8 cellular contexts compared by ENCODE assay signal in the genomic region with DNA sequence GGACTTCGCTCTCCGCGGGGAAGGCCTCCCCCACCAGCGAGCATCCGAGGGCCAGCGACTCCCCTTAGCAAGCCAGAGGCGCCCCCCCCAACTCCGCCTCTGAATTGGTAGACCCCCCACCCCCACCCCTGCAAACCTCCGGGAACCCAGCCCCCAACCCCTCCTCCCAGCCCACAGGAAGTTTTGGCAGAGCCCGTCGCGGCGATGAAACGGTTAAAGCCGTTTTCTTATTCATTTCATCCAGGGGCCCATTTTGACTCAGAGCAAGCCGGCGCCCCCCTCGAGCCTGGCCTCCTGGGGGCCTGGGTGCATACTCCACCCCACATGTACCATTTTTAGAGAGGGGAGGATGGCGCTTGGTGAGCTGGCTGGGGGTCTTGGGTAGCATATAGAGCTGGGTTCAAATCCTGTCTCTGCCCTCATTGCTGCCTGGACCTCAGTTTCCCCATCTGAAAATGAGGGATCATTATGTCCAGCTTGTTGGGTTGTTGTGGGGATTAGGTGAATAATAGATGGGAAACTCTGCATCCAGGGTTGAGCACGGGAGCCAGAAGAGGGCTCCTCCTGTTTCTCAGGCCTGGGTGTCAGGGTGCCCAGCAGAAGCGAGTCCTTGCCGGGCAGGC. TPM values are rescaled to one million over a fixed set of nuclear protein-coding genes. Genes with fewer than 3 reads are reported as not detected.
DNase-seq lines count a peak whose midpoint lies in the region; ATAC-seq, FAIRE-seq and TF ChIP-seq lines count a peak whose summit lies in the region.

No MANE protein-coding gene starts in this region.

- peak; percentile 23 to 34 for ATAC-seq in activated T-cell treated with anti-CD3 and anti-CD28 coated beads, Interleukin-2, amount 50 U/mL, for 4 hours
- no peak for ATAC-seq in HG03280 (IDR thresholded peaks at IDR 0.05; ENCODE audit: unreplicated experiment)

- no peak for TF ChIP-seq POLR2A in H54 (IDR thresholded peaks at IDR 0.05; ENCODE audit: low read depth, low read length)

- no peaks in the 10 kb centered on the region for H3K9me3 Mint-ChIP-seq in activated T-cell treated with anti-CD3 and anti-CD28 coated beads, Interleukin-2, amount 50 U/mL, for 4 hours

- FAIRE-seq in H54 (lab: Jason Lieb, UNC), result no peak

- DNase-seq in NCI-H2227 (lab: John Stamatoyannopoulos, UW; ENCODE audit: unreplicated experiment) (peak; percentile 39), NCI-H2227 treated with DMSO at 0.1 percent for 48 hours (lab: John Stamatoyannopoulos, UW) (no peak), iPS DF 6.9 (ENCODE audit: low read depth, low spot score) (no peak), NCI-H1417 treated with DMSO at 0.1 percent for 48 hours (lab: John Stamatoyannopoulos, UW) (no peak), H54 (ENCODE audit: insufficient read length, low spot score) (no peak)
- DNase-seq in activated T-cell treated with anti-CD3 and anti-CD28 coated beads, Interleukin-2, amount 50 U/mL, for 4 hours, result no peak
- peak; percentile 59 for DNase-seq in stimulated activated CD4-positive, alpha-beta T cell treated with anti-CD3 and anti-CD28 coated beads, Interleukin-4, amount 100 ng/mL, for 24 hours

- WGBS in iPS DF 6.9 (ENCODE audit: insufficient coverage, insufficient read length), result no CpG with 5 or more reads among the region's 22 CpGs

- no peaks in the 10 kb centered on the region for H3K27me3 Mint-ChIP-seq in activated T-cell treated with anti-CD3 and anti-CD28 coated beads, Interleukin-2, amount 50 U/mL, for 4 hours (ENCODE audit: low read depth)

- H3K4me3 Mint-ChIP-seq in activated T-cell treated with anti-CD3 and anti-CD28 coated beads, Interleukin-2, amount 50 U/mL, for 4 hours, result peak overlapping the region; percentile 67

- no peak overlapping the region for H3K27ac ChIP-seq in iPS DF 6.9 (ENCODE audit: low read length)

- H3K4me1 ChIP-seq in iPS DF 6.9 (ENCODE audit: control insufficient read depth, insufficient read depth, low read length), result peaks cover 13% of the 10 kb centered on the region

- H3K9me3 ChIP-seq in iPS DF 6.9 (ENCODE audit: control insufficient read depth, insufficient read depth, low read length), result no peaks in the 10 kb centered on the region

- H3K36me3 Mint-ChIP-seq in activated T-cell treated with anti-CD3 and anti-CD28 coated beads, Interleukin-2, amount 50 U/mL, for 4 hours (ENCODE audit: insufficient read depth), result no peaks in the 10 kb centered on the region

- H3K36me3 ChIP-seq in iPS DF 6.9 (ENCODE audit: control insufficient read depth, insufficient read depth, low read length), result no peaks in the 10 kb centered on the region; the same call in 1 of the 2 replicates

- no peaks in the 10 kb centered on the region for H3K27me3 ChIP-seq in iPS DF 6.9 (ENCODE audit: control insufficient read depth, insufficient read depth, low read length)

- H3K4me1 Mint-ChIP-seq in activated T-cell treated with anti-CD3 and anti-CD28 coated beads, Interleukin-2, amount 50 U/mL, for 4 hours (ENCODE audit: low read depth), result peaks cover 38% of the 10 kb centered on the region

- H3K4me3 ChIP-seq in iPS DF 6.9 (ENCODE audit: low read length), result peak overlapping the region; percentile 43; the same call in 1 of the 2 replicates

RNA-seq across cellular contexts. Expression of a gene that starts 7.9 kb away (rescaled TPM):
- total RNA-seq in activated T-cell treated with anti-CD3 and anti-CD28 coated beads, Interleukin-2, amount 50 U/mL, for 4 hours, result 100 to 1,000 TPM; 261 to 295 (median 287) TPM

RNA-seq across cellular contexts. Expression of a gene that starts 8.0 kb away (rescaled TPM):
- total RNA-seq in activated T-cell treated with anti-CD3 and anti-CD28 coated beads, Interleukin-2, amount 50 U/mL, for 4 hours, result 1 to 10 TPM; 5.9 to 8.4 (median 6.0) TPM

RNA-seq across cellular contexts. Expression of a gene that starts 18.3 kb away (rescaled TPM):
- total RNA-seq in activated T-cell treated with anti-CD3 and anti-CD28 coated beads, Interleukin-2, amount 50 U/mL, for 4 hours, result 100 to 1,000 TPM; 185 to 224 (median 211) TPM

RNA-seq across cellular contexts. Expression of a gene that starts 18.5 kb away (rescaled TPM):
- 10 to 100 TPM; 10.3 to 18.8 (median 12.6) TPM for total RNA-seq in activated T-cell treated with anti-CD3 and anti-CD28 coated beads, Interleukin-2, amount 50 U/mL, for 4 hours

RNA-seq across cellular contexts. Expression of a gene that starts 23.0 kb away (rescaled TPM):
- total RNA-seq in activated T-cell treated with anti-CD3 and anti-CD28 coated beads, Interleukin-2, amount 50 U/mL, for 4 hours, result 10 to 100 TPM; 32.3 to 42.7 (median 39.1) TPM

Comparison
In these comparisons a context has a peak if more than half of its experiments do, and no peak if none do; other contexts are left out.
1. DNase-seq: peak in NCI-H2227 (single experiment) and stimulated activated CD4-positive, alpha-beta T cell treated with anti-CD3 and anti-CD28 coated beads, Interleukin-4, amount 100 ng/mL, for 24 hours (single experiment); none in NCI-H2227 treated with DMSO at 0.1 percent for 48 hours (single experiment), activated T-cell treated with anti-CD3 and anti-CD28 coated beads, Interleukin-2, amount 50 U/mL, for 4 hours (single experiment), iPS DF 6.9 (single experiment), NCI-H1417 treated with DMSO at 0.1 percent for 48 hours (single experiment) and H54 (single experiment).